Comparison of ENCODE assay signal across 1 cellular context in the genomic region with DNA sequence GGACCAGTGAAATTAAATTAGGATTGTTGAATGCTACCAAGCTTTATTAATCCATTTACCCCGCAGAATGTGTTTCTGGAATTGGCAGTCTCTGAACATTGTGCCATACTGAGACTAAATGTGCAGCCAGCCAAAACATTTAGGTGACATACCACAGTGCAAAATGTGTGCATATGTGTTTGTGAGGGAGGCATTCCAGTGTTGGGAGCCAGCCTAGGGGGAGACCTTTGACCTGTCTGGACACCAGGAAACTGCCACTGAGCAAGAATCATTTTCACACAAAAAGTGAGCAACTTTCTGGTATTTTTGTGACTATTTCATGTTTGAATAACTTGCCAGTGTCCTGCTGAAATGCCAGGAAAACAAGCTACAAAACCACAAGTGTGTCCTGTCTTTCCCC.
TF ChIP-seq lines count a peak whose summit lies in the region.

No MANE protein-coding gene starts in this region.

TF ChIP-seq in HepG2, 621 proteins besides CTCF, POLR2A, EP300 and RAD21 (continued from another document and continues in another):
- TF ChIP-seq, protein P1, sequence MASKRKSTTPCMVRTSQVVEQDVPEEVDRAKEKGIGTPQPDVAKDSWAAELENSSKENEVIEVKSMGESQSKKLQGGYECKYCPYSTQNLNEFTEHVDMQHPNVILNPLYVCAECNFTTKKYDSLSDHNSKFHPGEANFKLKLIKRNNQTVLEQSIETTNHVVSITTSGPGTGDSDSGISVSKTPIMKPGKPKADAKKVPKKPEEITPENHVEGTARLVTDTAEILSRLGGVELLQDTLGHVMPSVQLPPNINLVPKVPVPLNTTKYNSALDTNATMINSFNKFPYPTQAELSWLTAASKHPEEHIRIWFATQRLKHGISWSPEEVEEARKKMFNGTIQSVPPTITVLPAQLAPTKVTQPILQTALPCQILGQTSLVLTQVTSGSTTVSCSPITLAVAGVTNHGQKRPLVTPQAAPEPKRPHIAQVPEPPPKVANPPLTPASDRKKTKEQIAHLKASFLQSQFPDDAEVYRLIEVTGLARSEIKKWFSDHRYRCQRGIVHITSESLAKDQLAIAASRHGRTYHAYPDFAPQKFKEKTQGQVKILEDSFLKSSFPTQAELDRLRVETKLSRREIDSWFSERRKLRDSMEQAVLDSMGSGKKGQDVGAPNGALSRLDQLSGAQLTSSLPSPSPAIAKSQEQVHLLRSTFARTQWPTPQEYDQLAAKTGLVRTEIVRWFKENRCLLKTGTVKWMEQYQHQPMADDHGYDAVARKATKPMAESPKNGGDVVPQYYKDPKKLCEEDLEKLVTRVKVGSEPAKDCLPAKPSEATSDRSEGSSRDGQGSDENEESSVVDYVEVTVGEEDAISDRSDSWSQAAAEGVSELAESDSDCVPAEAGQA (IDR thresholded peaks at IDR 0.05; ENCODE audit: low read depth) = no peak
- TF ChIP-seq, protein P1 (CRISPR knock-in tag; IDR thresholded peaks at IDR 0.05; ENCODE audit: borderline replicate concordance) = no peak
- TF ChIP-seq ZNF572 (CRISPR knock-in tag; IDR thresholded peaks at IDR 0.05) = no peak
- TF ChIP-seq TFAP4 (IDR thresholded peaks at IDR 0.05; ENCODE audit: borderline replicate concordance, low read depth) = no peak
- TF ChIP-seq FOXC1 (CRISPR knock-in tag; IDR thresholded peaks at IDR 0.05; ENCODE audit: borderline replicate concordance) = no peak
- TF ChIP-seq ZBTB7B (CRISPR knock-in tag; IDR thresholded peaks at IDR 0.05) = no peak
- no peak for TF ChIP-seq HCFC1 (IDR thresholded peaks at IDR 0.05; ENCODE audit: low read depth, low read length)
- TF ChIP-seq ZNF12 (CRISPR knock-in tag; IDR thresholded peaks at IDR 0.05) = no peak
- TF ChIP-seq NR2F6 (IDR thresholded peaks at IDR 0.05) = peak; percentile 90
- peak; percentile 95 for TF ChIP-seq NR2F6 (CRISPR knock-in tag; IDR thresholded peaks at IDR 0.05)
- TF ChIP-seq, protein P2, sequence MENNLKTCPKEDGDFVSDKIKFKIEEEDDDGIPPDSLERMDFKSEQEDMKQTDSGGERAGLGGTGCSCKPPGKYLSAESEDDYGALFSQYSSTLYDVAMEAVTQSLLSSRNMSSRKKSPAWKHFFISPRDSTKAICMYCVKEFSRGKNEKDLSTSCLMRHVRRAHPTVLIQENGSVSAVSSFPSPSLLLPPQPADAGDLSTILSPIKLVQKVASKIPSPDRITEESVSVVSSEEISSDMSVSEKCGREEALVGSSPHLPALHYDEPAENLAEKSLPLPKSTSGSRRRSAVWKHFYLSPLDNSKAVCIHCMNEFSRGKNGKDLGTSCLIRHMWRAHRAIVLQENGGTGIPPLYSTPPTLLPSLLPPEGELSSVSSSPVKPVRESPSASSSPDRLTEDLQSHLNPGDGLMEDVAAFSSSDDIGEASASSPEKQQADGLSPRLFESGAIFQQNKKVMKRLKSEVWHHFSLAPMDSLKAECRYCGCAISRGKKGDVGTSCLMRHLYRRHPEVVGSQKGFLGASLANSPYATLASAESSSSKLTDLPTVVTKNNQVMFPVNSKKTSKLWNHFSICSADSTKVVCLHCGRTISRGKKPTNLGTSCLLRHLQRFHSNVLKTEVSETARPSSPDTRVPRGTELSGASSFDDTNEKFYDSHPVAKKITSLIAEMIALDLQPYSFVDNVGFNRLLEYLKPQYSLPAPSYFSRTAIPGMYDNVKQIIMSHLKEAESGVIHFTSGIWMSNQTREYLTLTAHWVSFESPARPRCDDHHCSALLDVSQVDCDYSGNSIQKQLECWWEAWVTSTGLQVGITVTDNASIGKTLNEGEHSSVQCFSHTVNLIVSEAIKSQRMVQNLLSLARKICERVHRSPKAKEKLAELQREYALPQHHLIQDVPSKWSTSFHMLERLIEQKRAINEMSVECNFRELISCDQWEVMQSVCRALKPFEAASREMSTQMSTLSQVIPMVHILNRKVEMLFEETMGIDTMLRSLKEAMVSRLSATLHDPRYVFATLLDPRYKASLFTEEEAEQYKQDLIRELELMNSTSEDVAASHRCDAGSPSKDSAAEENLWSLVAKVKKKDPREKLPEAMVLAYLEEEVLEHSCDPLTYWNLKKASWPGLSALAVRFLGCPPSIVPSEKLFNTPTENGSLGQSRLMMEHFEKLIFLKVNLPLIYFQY (CRISPR knock-in tag; IDR thresholded peaks at IDR 0.05; ENCODE audit: borderline replicate concordance) = 0 out of 2 replicates have a peak, but pooled peaks have one; percentile 34
- TF ChIP-seq ETV6 (CRISPR knock-in tag; conservative IDR thresholded peaks at IDR 0.05) = no peak
- TF ChIP-seq, protein P3, sequence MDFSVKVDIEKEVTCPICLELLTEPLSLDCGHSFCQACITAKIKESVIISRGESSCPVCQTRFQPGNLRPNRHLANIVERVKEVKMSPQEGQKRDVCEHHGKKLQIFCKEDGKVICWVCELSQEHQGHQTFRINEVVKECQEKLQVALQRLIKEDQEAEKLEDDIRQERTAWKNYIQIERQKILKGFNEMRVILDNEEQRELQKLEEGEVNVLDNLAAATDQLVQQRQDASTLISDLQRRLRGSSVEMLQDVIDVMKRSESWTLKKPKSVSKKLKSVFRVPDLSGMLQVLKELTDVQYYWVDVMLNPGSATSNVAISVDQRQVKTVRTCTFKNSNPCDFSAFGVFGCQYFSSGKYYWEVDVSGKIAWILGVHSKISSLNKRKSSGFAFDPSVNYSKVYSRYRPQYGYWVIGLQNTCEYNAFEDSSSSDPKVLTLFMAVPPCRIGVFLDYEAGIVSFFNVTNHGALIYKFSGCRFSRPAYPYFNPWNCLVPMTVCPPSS (IDR thresholded peaks at IDR 0.05) = no peak
- no peak for TF ChIP-seq ZBTB38 (CRISPR knock-in tag; IDR thresholded peaks at IDR 0.05)
- TF ChIP-seq NONO (IDR thresholded peaks at IDR 0.05) = no peak
- TF ChIP-seq NONO (CRISPR knock-in tag; conservative IDR thresholded peaks at IDR 0.05) = no peak
- no peak for TF ChIP-seq MYC (CRISPR knock-in tag; IDR thresholded peaks at IDR 0.05; ENCODE audit: borderline replicate concordance)
- peak; percentile 25; the same call in 1 of the 2 replicates for TF ChIP-seq ELF1 (CRISPR knock-in tag; IDR thresholded peaks at IDR 0.05)
- no peak for TF ChIP-seq IRX3 (CRISPR knock-in tag; IDR thresholded peaks at IDR 0.05; ENCODE audit: borderline replicate concordance, low read depth)
- TF ChIP-seq TBL1XR1 (IDR thresholded peaks at IDR 0.05; ENCODE audit: borderline replicate concordance, low read length, partially characterized antibody) = no peak
- TF ChIP-seq ZNF616 (CRISPR knock-in tag; IDR thresholded peaks at IDR 0.05; ENCODE audit: low read depth) = no peak
- TF ChIP-seq CREM (IDR thresholded peaks at IDR 0.05) = no peak
- TF ChIP-seq CREM (CRISPR knock-in tag; IDR thresholded peaks at IDR 0.05) = no peak
- no peak for TF ChIP-seq TFE3 (CRISPR knock-in tag; IDR thresholded peaks at IDR 0.05)
- TF ChIP-seq ZMYM3 (CRISPR knock-in tag; IDR thresholded peaks at IDR 0.05) = peak; percentile 80
- TF ChIP-seq ZBTB20 (CRISPR knock-in tag; IDR thresholded peaks at IDR 0.05; ENCODE audit: borderline replicate concordance, low read depth) = no peak
- TF ChIP-seq ZBTB8A (CRISPR knock-in tag; IDR thresholded peaks at IDR 0.05; ENCODE audit: borderline replicate concordance, low read depth) = no peak
- TF ChIP-seq CENPT (CRISPR knock-in tag; IDR thresholded peaks at IDR 0.05; ENCODE audit: low read depth) = no peak
- TF ChIP-seq, protein P4, sequence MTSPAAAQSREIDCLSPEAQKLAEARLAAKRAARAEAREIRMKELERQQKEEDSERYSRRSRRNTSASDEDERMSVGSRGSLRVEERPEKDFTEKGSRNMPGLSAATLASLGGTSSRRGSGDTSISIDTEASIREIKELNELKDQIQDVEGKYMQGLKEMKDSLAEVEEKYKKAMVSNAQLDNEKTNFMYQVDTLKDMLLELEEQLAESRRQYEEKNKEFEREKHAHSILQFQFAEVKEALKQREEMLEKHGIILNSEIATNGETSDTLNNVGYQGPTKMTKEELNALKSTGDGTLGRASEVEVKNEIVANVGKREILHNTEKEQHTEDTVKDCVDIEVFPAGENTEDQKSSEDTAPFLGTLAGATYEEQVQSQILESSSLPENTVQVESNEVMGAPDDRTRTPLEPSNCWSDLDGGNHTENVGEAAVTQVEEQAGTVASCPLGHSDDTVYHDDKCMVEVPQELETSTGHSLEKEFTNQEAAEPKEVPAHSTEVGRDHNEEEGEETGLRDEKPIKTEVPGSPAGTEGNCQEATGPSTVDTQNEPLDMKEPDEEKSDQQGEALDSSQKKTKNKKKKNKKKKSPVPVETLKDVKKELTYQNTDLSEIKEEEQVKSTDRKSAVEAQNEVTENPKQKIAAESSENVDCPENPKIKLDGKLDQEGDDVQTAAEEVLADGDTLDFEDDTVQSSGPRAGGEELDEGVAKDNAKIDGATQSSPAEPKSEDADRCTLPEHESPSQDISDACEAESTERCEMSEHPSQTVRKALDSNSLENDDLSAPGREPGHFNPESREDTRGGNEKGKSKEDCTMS (CRISPR knock-in tag; conservative IDR thresholded peaks at IDR 0.05) = no peak
- no peak for TF ChIP-seq ZNF709 (CRISPR knock-in tag; IDR thresholded peaks at IDR 0.05)
- TF ChIP-seq RFX5 (IDR thresholded peaks at IDR 0.05; ENCODE audit: low read depth, low read length) = no peak
- TF ChIP-seq, protein P5, sequence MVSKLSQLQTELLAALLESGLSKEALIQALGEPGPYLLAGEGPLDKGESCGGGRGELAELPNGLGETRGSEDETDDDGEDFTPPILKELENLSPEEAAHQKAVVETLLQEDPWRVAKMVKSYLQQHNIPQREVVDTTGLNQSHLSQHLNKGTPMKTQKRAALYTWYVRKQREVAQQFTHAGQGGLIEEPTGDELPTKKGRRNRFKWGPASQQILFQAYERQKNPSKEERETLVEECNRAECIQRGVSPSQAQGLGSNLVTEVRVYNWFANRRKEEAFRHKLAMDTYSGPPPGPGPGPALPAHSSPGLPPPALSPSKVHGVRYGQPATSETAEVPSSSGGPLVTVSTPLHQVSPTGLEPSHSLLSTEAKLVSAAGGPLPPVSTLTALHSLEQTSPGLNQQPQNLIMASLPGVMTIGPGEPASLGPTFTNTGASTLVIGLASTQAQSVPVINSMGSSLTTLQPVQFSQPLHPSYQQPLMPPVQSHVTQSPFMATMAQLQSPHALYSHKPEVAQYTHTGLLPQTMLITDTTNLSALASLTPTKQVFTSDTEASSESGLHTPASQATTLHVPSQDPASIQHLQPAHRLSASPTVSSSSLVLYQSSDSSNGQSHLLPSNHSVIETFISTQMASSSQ (IDR thresholded peaks at IDR 0.05; ENCODE audit: low read depth) = no peak
- TF ChIP-seq, protein P5 (CRISPR knock-in tag; IDR thresholded peaks at IDR 0.05; ENCODE audit: borderline replicate concordance) = no peak
- TF ChIP-seq NR2C2 (CRISPR knock-in tag; IDR thresholded peaks at IDR 0.05; ENCODE audit: borderline replicate concordance) = 0 out of 2 replicates have a peak, but pooled peaks have one; percentile 41
- TF ChIP-seq FOXK1 (CRISPR knock-in tag; IDR thresholded peaks at IDR 0.05; ENCODE audit: borderline replicate concordance, low read depth) = no peak
- no peak; the same call in 1 of the 2 replicates for TF ChIP-seq FOXA3 (CRISPR knock-in tag; IDR thresholded peaks at IDR 0.05)
- TF ChIP-seq ZMYM2 (CRISPR knock-in tag; IDR thresholded peaks at IDR 0.05) = no peak
- TF ChIP-seq IKZF4 (CRISPR knock-in tag; IDR thresholded peaks at IDR 0.05; ENCODE audit: borderline replicate concordance, low read depth, not compliant biosample characterization) = no peak
- TF ChIP-seq DNMT3B (CRISPR knock-in tag; conservative IDR thresholded peaks at IDR 0.05) = no peak
- TF ChIP-seq ZNF431 (CRISPR knock-in tag; IDR thresholded peaks at IDR 0.05; ENCODE audit: borderline replicate concordance, low read depth) = no peak
